26 cellular contexts compared by ENCODE assay signal in the genomic region with DNA sequence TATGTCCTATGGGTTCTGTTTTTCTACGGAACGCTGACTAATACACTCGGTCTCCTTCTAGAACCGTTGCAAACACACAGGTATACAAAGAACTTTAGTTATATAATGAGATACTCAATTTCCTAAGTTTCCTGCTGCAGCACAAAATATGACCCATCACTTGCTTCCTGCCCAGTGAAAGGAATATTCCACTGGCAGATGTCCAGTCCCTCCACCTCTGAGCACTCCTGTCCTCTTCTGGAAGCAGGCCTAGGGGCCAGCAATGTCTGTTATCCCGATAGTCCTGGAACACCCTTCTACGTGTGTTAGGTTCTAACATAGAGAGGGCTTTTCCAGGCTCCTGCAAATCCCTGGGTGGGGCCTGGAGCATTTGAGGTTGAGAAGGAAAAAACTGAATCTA. TPM values are rescaled to one million over a fixed set of nuclear protein-coding genes. Genes with fewer than 3 reads are reported as not detected.
"Had no signal": no experiment of that assay in that cellular context is flagged by ENCODE, and none has a peak within 500 bp of the region (broad histone marks: within the 10 kb centered on the region; RNA-seq: fewer than 3 reads in every experiment).

No MANE protein-coding gene starts in this region.

- DNase-seq: activated CD4-positive, alpha-beta T cell treated with anti-CD3 and anti-CD28 coated beads for 36 hours; activated CD4-positive, CD25-positive, alpha-beta regulatory T cell; activated CD8-positive, alpha-beta memory T cell treated with anti-CD3 and anti-CD28 coated beads, Interleukin-2, amount 10 ng/mL, durations not matched to agents 7 days and 5 days; activated CD8-positive, alpha-beta T cell treated with anti-CD3 and anti-CD28 coated beads, Interleukin-2, amount 10 ng/mL, durations not matched to agents 7 days and 5 days; activated naive CD8-positive, alpha-beta T cell treated with anti-CD3 and anti-CD28 coated beads, Interleukin-2, amount 50 U/mL, for 24 hours; activated T-cell treated with anti-CD3 and anti-CD28 coated beads, Interleukin-2, amount 50 U/mL, for 48 hours; effector memory CD4-positive, alpha-beta T cell; erythroblast; islet precursor cell; left cardiac atrium; left ventricle myocardium superior; naive B cell; nucleus accumbens; pancreas; psoas muscle; stimulated activated CD4-positive, alpha-beta T cell treated with anti-CD3 and anti-CD28 coated beads, Interleukin-1b, Interleukin-23, amount 100 ng/mL, for 48 hours; stimulated activated CD4-positive, alpha-beta T cell treated with anti-CD3 and anti-CD28 coated beads, Interleukin-4, amount 100 ng/mL, for 4 hours; stimulated activated CD8-positive, alpha-beta memory T cell treated with anti-CD3 and anti-CD28 coated beads, Interleukin-4, amount 100 ng/mL, for 48 hours; stimulated activated naive CD8-positive, alpha-beta T cell treated with anti-CD3 and anti-CD28 coated beads, Interleukin-15, amount 100 ng/mL, for 72 hours; tibial artery; upper lobe of right lung had no signal

RNA-seq across cellular contexts. Expression of gene ADAMTS18, which starts 32.7 kb away (rescaled TPM):
- total RNA-seq: activated CD4-positive, alpha-beta T cell treated with anti-CD3 and anti-CD28 coated beads for 36 hours; activated CD8-positive, alpha-beta memory T cell treated with anti-CD3 and anti-CD28 coated beads, Interleukin-2, amount 10 ng/mL, durations not matched to agents 7 days and 5 days; activated CD8-positive, alpha-beta T cell treated with anti-CD3 and anti-CD28 coated beads, Interleukin-2, amount 10 ng/mL, durations not matched to agents 7 days and 5 days; activated T-helper 2 cell treated with anti-CD3 and anti-CD28 coated beads, Interferon-gamma antibody, Interleukin-2, Interleukin-4, amounts not matched to agents 10 μg/mL and 5 μg/mL and 100 μg/mL, durations not matched to agents 14 hours and 24 hours and 36 hours; fibroblast of lung; fibroblast of villous mesenchyme; left ventricle myocardium superior; right atrium auricular region; T-helper 1 cell treated with Interleukin-12 subunit alpha and Interleukin-12 subunit beta and Interleukin-4 antibody, amounts not matched to agents 30 ng/mL and 1 ng/mL, for 36 hours had no signal
